Comparison of ENCODE assay signal across 16 cellular contexts in genomic region chr4:118225521-118225920, GRCh38.
DNase-seq lines count a peak whose midpoint lies in the region; ATAC-seq and TF ChIP-seq lines count a peak whose summit lies in the region.
"Had no signal": no experiment of that assay in that cellular context is flagged by ENCODE, and none has a peak within 500 bp of the region (broad histone marks: within the 10 kb centered on the region; RNA-seq: fewer than 3 reads in every experiment).

No MANE protein-coding gene starts in this region.

- H3K27ac ChIP-seq in KOPT-K1 (ENCODE audit: low read depth, low read length, poor library complexity, severe bottlenecking) (peak overlapping the region; percentile 93), hepatocyte (no peak overlapping the region), suprapubic skin (no peak overlapping the region)
- H3K27ac ChIP-seq: C4-2B, HL-60, KMS-11 had no signal

- no peak overlapping the region for H3K4me3 ChIP-seq in hepatocyte
- no peak overlapping the region for H3K4me3 ChIP-seq in suprapubic skin
- H3K4me3 ChIP-seq: GM23338 had no signal

- H3K27me3 ChIP-seq in hepatocyte (no peaks in the 10 kb centered on the region), suprapubic skin (no peaks in the 10 kb centered on the region)

- H3K9me3 ChIP-seq in KOPT-K1 (ENCODE audit: insufficient read depth, low read length, poor library complexity, severe bottlenecking), result no peaks in the 10 kb centered on the region
- no peaks in the 10 kb centered on the region for H3K9me3 ChIP-seq in hepatocyte (ENCODE audit: low read depth)
- no peaks in the 10 kb centered on the region for H3K9me3 ChIP-seq in suprapubic skin

- H2AFZ ChIP-seq in hepatocyte, result no peak overlapping the region
- H2AFZ ChIP-seq: GM23338 had no signal

- WGBS in hepatocyte (ENCODE audit: low lambda C conversion rate, missing lambda C conversion rate), result 60% methylated on average over 4 of the region's 4 CpGs
- 66% methylated on average over 4 of the region's 4 CpGs for WGBS in suprapubic skin

- TF ChIP-seq EP300 in suprapubic skin (IDR thresholded peaks at IDR 0.05), result no peak

- no peaks in the 10 kb centered on the region for H4K20me1 ChIP-seq in hepatocyte (ENCODE audit: insufficient read depth, poor library complexity, severe bottlenecking)

- H3K4me1 ChIP-seq in hepatocyte (ENCODE audit: insufficient read depth), result no peaks in the 10 kb centered on the region
- no peaks in the 10 kb centered on the region for H3K4me1 ChIP-seq in suprapubic skin

- no peaks in the 10 kb centered on the region for H3K9me2 ChIP-seq in hepatocyte (replicated peaks; ENCODE audit: insufficient read depth)

- TF ChIP-seq POLR2A in suprapubic skin (IDR thresholded peaks at IDR 0.05), result no peak

- no peak for TF ChIP-seq CTCF in hepatocyte (IDR thresholded peaks at IDR 0.05; ENCODE audit: poor library complexity)
- TF ChIP-seq CTCF in suprapubic skin (IDR thresholded peaks at IDR 0.05), result no peak

- H3K4me2 ChIP-seq in hepatocyte, result no peak overlapping the region
- H3K4me2 ChIP-seq: GM23338, KMS-11 had no signal

- H3K36me3 ChIP-seq in KOPT-K1 (ENCODE audit: insufficient read depth, low read length), result peaks cover 53% of the 10 kb centered on the region
- H3K36me3 ChIP-seq in hepatocyte (replicated peaks; ENCODE audit: insufficient read depth, low read depth), result no peaks in the 10 kb centered on the region
- no peaks in the 10 kb centered on the region for H3K36me3 ChIP-seq in suprapubic skin

- DNase-seq in EH (ENCODE audit: low read depth) (peak; percentile 1), hepatocyte (ENCODE audit: low spot score) (peak; percentile 3), suprapubic skin (ENCODE audit: low spot score in 2 of 2) (no peak)
- DNase-seq in stimulated activated CD4-positive, alpha-beta T cell treated with anti-CD3 and anti-CD28 coated beads, Interleukin-4, amount 100 ng/mL, for 4 hours, result no peak
- DNase-seq: ACHN; AML-193; CD4-positive, alpha-beta memory T cell; GDM1; HCEC 1CT; HFFc6 had no signal

- no peaks in the 10 kb centered on the region for H3K79me2 ChIP-seq in hepatocyte

- ATAC-seq in HG03135 (IDR thresholded peaks at IDR 0.05; ENCODE audit: unreplicated experiment), result no peak
- ATAC-seq: GM23338 had no signal

Comparison
In these comparisons a context has a peak if more than half of its experiments do, and no peak if none do; other contexts are left out.
1. DNase-seq: peak in EH (single experiment) and hepatocyte (single experiment); none in suprapubic skin (0 of 2) and stimulated activated CD4-positive, alpha-beta T cell treated with anti-CD3 and anti-CD28 coated beads, Interleukin-4, amount 100 ng/mL, for 4 hours (0 of 2).